Comparison of ENCODE assay signal across 26 cellular contexts in the genomic region with DNA sequence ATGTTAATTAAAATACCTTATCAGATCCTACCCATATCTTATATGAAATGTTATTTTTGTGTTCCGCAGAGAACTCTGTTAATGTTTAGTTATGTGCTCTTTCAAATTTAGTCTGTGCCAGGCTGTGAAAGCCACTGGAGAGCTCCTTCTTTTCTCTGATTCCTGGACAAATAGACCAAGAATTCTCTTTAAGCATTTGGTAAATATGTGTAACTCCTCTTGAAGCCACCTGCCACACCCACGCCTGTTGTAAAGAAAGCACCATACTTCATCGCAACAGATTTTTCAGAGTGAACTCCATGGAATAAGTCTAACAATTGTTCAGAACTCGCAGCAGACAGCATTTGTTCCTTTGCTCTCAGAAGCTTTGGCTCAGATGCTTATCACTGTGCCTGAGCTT.
"Had no signal": no experiment of that assay in that cellular context is flagged by ENCODE, and none has a peak within 500 bp of the region (broad histone marks: within the 10 kb centered on the region; RNA-seq: fewer than 3 reads in every experiment).

No MANE protein-coding gene starts in this region.

- H3K4me3 ChIP-seq: esophagus muscularis mucosa had no signal

- DNase-seq: activated CD4-positive, alpha-beta memory T cell treated with anti-CD3 and anti-CD28 coated beads for 36 hours; activated CD4-positive, alpha-beta T cell treated with anti-CD3 and anti-CD28 coated beads for 36 hours; activated CD4-positive, alpha-beta T cell treated with anti-CD3 and anti-CD28 coated beads, Interleukin-2, amount 10 ng/mL, durations not matched to agents 24 days and 14 days; activated CD4-positive, CD25-positive, alpha-beta regulatory T cell; activated CD4-positive, CD25-positive, alpha-beta regulatory T cell treated with anti-CD3 and anti-CD28 coated beads, Interleukin-2, amount 50 U/mL, for 72 hours; activated CD8-positive, alpha-beta memory T cell treated with anti-CD3 and anti-CD28 coated beads, Interleukin-2, amount 10 ng/mL, durations not matched to agents 7 days and 5 days; activated CD8-positive, alpha-beta memory T cell treated with anti-CD3 and anti-CD28 coated beads, Interleukin-2, amount 50 U/mL, for 4 hours; activated CD8-positive, alpha-beta T cell treated with anti-CD3 and anti-CD28 coated beads, Interleukin-2, amount 10 ng/mL, durations not matched to agents 7 days and 5 days; activated gamma-delta T cell; activated naive CD4-positive, alpha-beta T cell; activated naive CD4-positive, alpha-beta T cell treated with anti-CD3 and anti-CD28 coated beads, Interleukin-2, amount 10 ng/mL, durations not matched to agents 7 days and 5 days; activated T-cell treated with anti-CD3 and anti-CD28 coated beads, Interleukin-2, amount 50 U/mL, for 1 hour; activated T-cell treated with anti-CD3 and anti-CD28 coated beads, Interleukin-2, amount 50 U/mL, for 72 hours; amniotic stem cell; anterior cingulate cortex; brain microvascular endothelial cell; cortex of kidney; dermis blood vessel endothelial cell; effector CD4-positive, alpha-beta T cell; effector memory CD8-positive, alpha-beta T cell; erythroblast; foreskin melanocyte; head of caudate nucleus; T-helper 2 cell had no signal

- H3K9me3 ChIP-seq: esophagus muscularis mucosa had no signal

- H3K4me1 ChIP-seq: esophagus muscularis mucosa had no signal

- ATAC-seq: activated CD4-positive, alpha-beta T cell treated with anti-CD3 and anti-CD28 coated beads for 36 hours; activated CD8-positive, alpha-beta memory T cell treated with anti-CD3 and anti-CD28 coated beads, Interleukin-2, amount 10 ng/mL, durations not matched to agents 7 days and 5 days; activated CD8-positive, alpha-beta T cell treated with anti-CD3 and anti-CD28 coated beads, Interleukin-2, amount 10 ng/mL, durations not matched to agents 7 days and 5 days; activated naive CD4-positive, alpha-beta T cell treated with anti-CD3 and anti-CD28 coated beads, Interleukin-2, amount 50 U/mL, for 72 hours; activated T-cell treated with anti-CD3 and anti-CD28 coated beads, Interleukin-2, amount 50 U/mL, for 72 hours; effector memory CD8-positive, alpha-beta T cell had no signal

- H3K36me3 ChIP-seq: brain microvascular endothelial cell, esophagus muscularis mucosa had no signal

- H3K27me3 ChIP-seq: brain microvascular endothelial cell, esophagus muscularis mucosa had no signal

- H3K27ac ChIP-seq: brain microvascular endothelial cell, esophagus muscularis mucosa had no signal
